ENCODE assay signal across 1 cellular context in genomic region chr4:156956947-156957346, GRCh38.
TF ChIP-seq lines count a peak whose summit lies in the region.

No MANE protein-coding gene starts in this region.

TF ChIP-seq in GM23338, 12 proteins besides CTCF, POLR2A, EP300 and RAD21 (continued from another document):
- TF ChIP-seq ZNF462 (CRISPR knock-in tag; IDR thresholded peaks at IDR 0.05) = no peak
- TF ChIP-seq JUNB (IDR thresholded peaks at IDR 0.05; ENCODE audit: unreplicated experiment) = no peak
- TF ChIP-seq ETS1 (IDR thresholded peaks at IDR 0.05) = no peak
- no peak for TF ChIP-seq NANOG (IDR thresholded peaks at IDR 0.05; ENCODE audit: borderline replicate concordance)
TF ChIP-seq in GM23338: peak in this region for 0.
